ENCODE assay signal across 34 cellular contexts in genomic region chr9:33950371-33950770, GRCh38.
"Had no signal": no experiment of that assay in that cellular context is flagged by ENCODE, and none has a peak within 500 bp of the region (broad histone marks: within the 10 kb centered on the region; RNA-seq: fewer than 3 reads in every experiment).

No MANE protein-coding gene starts in this region.

- H3K27ac Mint-ChIP-seq: activated CD4-positive, alpha-beta memory T cell treated with anti-CD3 and anti-CD28 coated beads, Interleukin-2, amount 10 ng/mL, durations not matched to agents 7 days and 5 days; activated naive CD8-positive, alpha-beta T cell treated with anti-CD3 and anti-CD28 coated beads, Interleukin-2, amount 10 ng/mL, durations not matched to agents 7 days and 5 days; activated T-cell treated with anti-CD3 and anti-CD28 coated beads, Interleukin-2, amount 50 U/mL, for 24 hours; stimulated activated memory B cell treated with anti-CD40 and anti-IgM and Interleukin-4, amounts not matched to agents 10 μg/mL and 1 μg/mL and 100 μg/mL, for 72 hours; stimulated activated naive CD8-positive, alpha-beta T cell treated with anti-CD3 and anti-CD28 coated beads, Interleukin-15, amount 100 ng/mL, for 72 hours; T-helper 1 cell treated with Interleukin-12 subunit alpha and Interleukin-12 subunit beta and Interleukin-4 antibody, amounts not matched to agents 30 μg/mL and 1 μg/mL, for 36 hours; type B pancreatic cell had no signal

- DNase-seq: activated CD4-positive, alpha-beta memory T cell treated with anti-CD3 and anti-CD28 coated beads, Interleukin-2, amount 10 ng/mL, durations not matched to agents 7 days and 5 days; activated CD4-positive, alpha-beta T cell treated with anti-CD3 and anti-CD28 coated beads for 48 hours; activated CD8-positive, alpha-beta memory T cell treated with anti-CD3 and anti-CD28 coated beads, Interleukin-2, amount 50 U/mL, for 48 hours; activated gamma-delta T cell; activated naive CD4-positive, alpha-beta T cell treated with anti-CD3 and anti-CD28 coated beads, Interleukin-2, amount 10 ng/mL, durations not matched to agents 7 days and 5 days; activated naive CD8-positive, alpha-beta T cell treated with anti-CD3 and anti-CD28 coated beads, Interleukin-2, amount 10 ng/mL, durations not matched to agents 7 days and 5 days; activated T-cell treated with anti-CD3 and anti-CD28 coated beads, Interleukin-2, amount 50 U/mL, for 24 hours; anterior cingulate cortex; body of pancreas; dermis blood vessel endothelial cell; effector CD4-positive, alpha-beta T cell; heart left ventricle; hypothalamus; immature natural killer cell; midbrain; naive thymus-derived CD8-positive, alpha-beta T cell; nucleus accumbens; pancreas; retina; stimulated activated CD4-positive, alpha-beta T cell treated with anti-CD3 and anti-CD28 coated beads, Interleukin-1b, Interleukin-23, amount 100 ng/mL, for 48 hours; stimulated activated CD4-positive, alpha-beta T cell treated with anti-CD3 and anti-CD28 coated beads, Interleukin-4, amount 100 ng/mL, for 4 hours; stimulated activated CD8-positive, alpha-beta memory T cell treated with anti-CD3 and anti-CD28 coated beads, Interleukin-4, amount 100 ng/mL, for 48 hours; stimulated activated naive CD8-positive, alpha-beta T cell treated with anti-CD3 and anti-CD28 coated beads, Interleukin-15, amount 100 ng/mL, for 72 hours; substantia nigra; T-helper 9 cell; uterus had no signal

- ATAC-seq: body of pancreas; heart left ventricle; naive thymus-derived CD8-positive, alpha-beta T cell; pancreas; sciatic nerve; stimulated activated memory B cell treated with anti-CD40 and anti-IgM and Interleukin-4, amounts not matched to agents 10 μg/mL and 1 μg/mL and 100 μg/mL, for 72 hours; stimulated activated naive CD8-positive, alpha-beta T cell treated with anti-CD3 and anti-CD28 coated beads, Interleukin-15, amount 100 ng/mL, for 72 hours had no signal

- H3K4me1 Mint-ChIP-seq: activated naive CD4-positive, alpha-beta T cell treated with anti-CD3 and anti-CD28 coated beads, Interleukin-2, amount 10 ng/mL, durations not matched to agents 7 days and 5 days; immature natural killer cell; neural crest cell; stimulated activated memory B cell treated with anti-CD40 and anti-IgM and Interleukin-4, amounts not matched to agents 10 μg/mL and 1 μg/mL and 100 μg/mL, for 72 hours; stimulated activated naive CD8-positive, alpha-beta T cell treated with anti-CD3 and anti-CD28 coated beads, Interleukin-15, amount 100 ng/mL, for 72 hours had no signal

- H3K4me1 ChIP-seq: body of pancreas, pancreas, prostate gland, uterus had no signal

- H3K4me3 Mint-ChIP-seq: activated CD4-positive, alpha-beta memory T cell treated with anti-CD3 and anti-CD28 coated beads, Interleukin-2, amount 10 ng/mL, durations not matched to agents 7 days and 5 days; activated naive CD4-positive, alpha-beta T cell treated with anti-CD3 and anti-CD28 coated beads, Interleukin-2, amount 10 ng/mL, durations not matched to agents 7 days and 5 days; activated naive CD8-positive, alpha-beta T cell treated with anti-CD3 and anti-CD28 coated beads, Interleukin-2, amount 10 ng/mL, durations not matched to agents 7 days and 5 days; activated T-cell treated with anti-CD3 and anti-CD28 coated beads, Interleukin-2, amount 50 U/mL, for 24 hours; immature natural killer cell; naive thymus-derived CD8-positive, alpha-beta T cell; neural crest cell; stimulated activated memory B cell treated with anti-CD40 and anti-IgM and Interleukin-4, amounts not matched to agents 10 μg/mL and 1 μg/mL and 100 μg/mL, for 72 hours; stimulated activated naive CD8-positive, alpha-beta T cell treated with anti-CD3 and anti-CD28 coated beads, Interleukin-15, amount 100 ng/mL, for 72 hours; T-helper 1 cell treated with Interleukin-12 subunit alpha and Interleukin-12 subunit beta and Interleukin-4 antibody, amounts not matched to agents 30 μg/mL and 1 μg/mL, for 36 hours; type B pancreatic cell had no signal

- H3K36me3 ChIP-seq: prostate gland, uterus had no signal

- H3K27me3 Mint-ChIP-seq: activated CD4-positive, alpha-beta memory T cell treated with anti-CD3 and anti-CD28 coated beads, Interleukin-2, amount 10 ng/mL, durations not matched to agents 7 days and 5 days; activated naive CD4-positive, alpha-beta T cell treated with anti-CD3 and anti-CD28 coated beads, Interleukin-2, amount 10 ng/mL, durations not matched to agents 7 days and 5 days; activated naive CD8-positive, alpha-beta T cell treated with anti-CD3 and anti-CD28 coated beads, Interleukin-2, amount 10 ng/mL, durations not matched to agents 7 days and 5 days; activated T-cell treated with anti-CD3 and anti-CD28 coated beads, Interleukin-2, amount 50 U/mL, for 24 hours; naive thymus-derived CD8-positive, alpha-beta T cell; stimulated activated memory B cell treated with anti-CD40 and anti-IgM and Interleukin-4, amounts not matched to agents 10 μg/mL and 1 μg/mL and 100 μg/mL, for 72 hours; stimulated activated naive CD8-positive, alpha-beta T cell treated with anti-CD3 and anti-CD28 coated beads, Interleukin-15, amount 100 ng/mL, for 72 hours; type B pancreatic cell had no signal

- H3K27ac ChIP-seq: body of pancreas, heart left ventricle, pancreas, prostate gland, uterus, VCaP had no signal

- H3K9me3 Mint-ChIP-seq: activated CD4-positive, alpha-beta memory T cell treated with anti-CD3 and anti-CD28 coated beads, Interleukin-2, amount 10 ng/mL, durations not matched to agents 7 days and 5 days; activated naive CD4-positive, alpha-beta T cell treated with anti-CD3 and anti-CD28 coated beads, Interleukin-2, amount 10 ng/mL, durations not matched to agents 7 days and 5 days; activated naive CD8-positive, alpha-beta T cell treated with anti-CD3 and anti-CD28 coated beads, Interleukin-2, amount 10 ng/mL, durations not matched to agents 7 days and 5 days; activated T-cell treated with anti-CD3 and anti-CD28 coated beads, Interleukin-2, amount 50 U/mL, for 24 hours; immature natural killer cell; naive thymus-derived CD8-positive, alpha-beta T cell; neural crest cell; stimulated activated memory B cell treated with anti-CD40 and anti-IgM and Interleukin-4, amounts not matched to agents 10 μg/mL and 1 μg/mL and 100 μg/mL, for 72 hours; stimulated activated naive CD8-positive, alpha-beta T cell treated with anti-CD3 and anti-CD28 coated beads, Interleukin-15, amount 100 ng/mL, for 72 hours; T-helper 1 cell treated with Interleukin-12 subunit alpha and Interleukin-12 subunit beta and Interleukin-4 antibody, amounts not matched to agents 30 μg/mL and 1 μg/mL, for 36 hours; type B pancreatic cell had no signal

- H3K4me3 ChIP-seq: body of pancreas, heart left ventricle, pancreas, prostate gland, smooth muscle cell, uterus had no signal

- H3K27me3 ChIP-seq: body of pancreas, heart left ventricle, pancreas, uterus had no signal

- H3K4me2 ChIP-seq: smooth muscle cell had no signal
